Comparison of ENCODE assay signal across 8 cellular contexts in genomic region chr15:22979699-22980188, GRCh38. TPM values are rescaled to one million over a fixed set of nuclear protein-coding genes. Genes with fewer than 3 reads are reported as not detected.
DNase-seq lines count a peak whose midpoint lies in the region; ATAC-seq and TF ChIP-seq lines count a peak whose summit lies in the region.

No MANE protein-coding gene starts in this region.

- H3K4me1 ChIP-seq in HEK293 (ENCODE audit: control insufficient read depth, insufficient read depth, low read length) (no peaks in the 10 kb centered on the region), RWPE2 (ENCODE audit: insufficient read depth, poor library complexity, severe bottlenecking) (no peaks in the 10 kb centered on the region), thymus (ENCODE audit: control insufficient read depth, insufficient read depth, low read length) (peaks cover 2% of the 10 kb centered on the region)

- intact Hi-C loops in lower leg skin (cut with DNase I; ENCODE audit: low total_unique reads): no loop called here

- H3K27me3 ChIP-seq in RWPE2 (ENCODE audit: insufficient read depth, poor library complexity, severe bottlenecking) (no peaks in the 10 kb centered on the region), thymus (ENCODE audit: control insufficient read depth, insufficient read depth) (peaks cover 29% of the 10 kb centered on the region)

- H3K27ac ChIP-seq in HEK293 (ENCODE audit: extremely low read depth, low read depth, low read length) (peak overlapping the region; percentile 17; the same call in 1 of the 2 replicates), RWPE2 (ENCODE audit: poor library complexity, severe bottlenecking) (peak overlapping the region; percentile 71), thymus (ENCODE audit: low read depth) (peak overlapping the region; percentile 18)

- no peaks in the 10 kb centered on the region for H3K36me3 ChIP-seq in HEK293 (ENCODE audit: control insufficient read depth in 2 of 2, insufficient read depth in 1 of 2, low read length in 2 of 2)
- no peaks in the 10 kb centered on the region for H3K36me3 ChIP-seq in RWPE2 (ENCODE audit: low read depth)
- no peaks in the 10 kb centered on the region for H3K36me3 ChIP-seq in thymus (ENCODE audit: control insufficient read depth, insufficient read depth)

- WGBS in lower leg skin, 2 donors: 0 to 1% methylated on average over 17 of the region's 49 CpGs
- WGBS in thymus: 1% methylated on average over 49 of the region's 49 CpGs

- H3K4me3 ChIP-seq in GM12864 (ENCODE audit: low read depth, low read length) (peak overlapping the region; percentile 79), HEK293 (ENCODE audit: low read depth, low read length) (peak overlapping the region; percentile 82), RWPE2 (ENCODE audit: severe bottlenecking) (peak overlapping the region; percentile 86), lower leg skin (ENCODE audit: low read depth, poor library complexity, severe bottlenecking) (peak overlapping the region; percentile 95), thymus (ENCODE audit: low read length) (peak overlapping the region; percentile 47)

- H3K9me3 ChIP-seq in HEK293 (ENCODE audit: control insufficient read depth, insufficient read depth, low read depth, low read length) (no peaks in the 10 kb centered on the region), RWPE2 (ENCODE audit: severe bottlenecking) (no peaks in the 10 kb centered on the region), thymus (ENCODE audit: control insufficient read depth) (no peaks in the 10 kb centered on the region)

- TF ChIP-seq POLR2A in lower leg skin (IDR thresholded peaks at IDR 0.05): no peak

- POLR2A ChIA-PET in HEK293 (lab: Yijun Ruan, JAX): interaction anchor here (1.6 kb wide), 1 partner anchor 60 kb away, joined by 5 read pairs; the partner anchor contains the start of gene TUBGCP5

- ATAC-seq in RWPE2 (ENCODE audit: low read depth): 0 out of 3 replicates have a peak, but pooled peaks have one; percentile 4
- no peak for ATAC-seq in HG03469 (IDR thresholded peaks at IDR 0.05; ENCODE audit: unreplicated experiment)
- no peak for ATAC-seq in HG03520 (IDR thresholded peaks at IDR 0.05; ENCODE audit: unreplicated experiment)

- TF ChIP-seq CTCF in GM12864 (IDR thresholded peaks at IDR 0.05; ENCODE audit: low read depth, low read length, missing control alignments) (no peak), HEK293 (tag by site-specific recombination; IDR thresholded peaks at IDR 0.05) (no peak), RWPE2 (IDR thresholded peaks at IDR 0.05; ENCODE audit: poor library complexity, severe bottlenecking) (no peak), lower leg skin (IDR thresholded peaks at IDR 0.05) (no peak)

- CTCF ChIA-PET in HEK293 (lab: Yijun Ruan, JAX): interaction anchor here (0.5 to 0.9 kb wide), 2 partner anchors 56 to 256 kb away, joined by 4 to 5 read pairs; no protein-coding TSS in a partner anchor

- DNase-seq in GM12864 (ENCODE audit: low read depth) (no peak), RWPE2 (ENCODE audit: low spot score) (peak; percentile 64), dedifferentiated amniotic fluid mesenchymal stem cell (ENCODE audit: extremely low spot score) (peak; percentile 45), lower leg skin (ENCODE audit: low spot score in 2 of 2) (no peak)

TF ChIP-seq in HEK293, 187 proteins besides CTCF, POLR2A, EP300 and RAD21:
- TF ChIP-seq ZFHX2 (tag by site-specific recombination; conservative IDR thresholded peaks at IDR 0.05) (peak; percentile 75), ZNF221 (tag by site-specific recombination; IDR thresholded peaks at IDR 0.05; ENCODE audit: borderline replicate concordance) (no peak), ZNF114 (tag by site-specific recombination; IDR thresholded peaks at IDR 0.05) (no peak), ZNF184 (tag by site-specific recombination; IDR thresholded peaks at IDR 0.05) (no peak), ZBTB26 (tag by site-specific recombination; optimal IDR thresholded peaks at IDR 0.05) (peak; percentile 65), EGR2 (tag by site-specific recombination; IDR thresholded peaks at IDR 0.05; ENCODE audit: low read depth) (peak; percentile 71)

RNA-seq across cellular contexts. Expression of gene CYFIP1, which starts 0.4 kb away (rescaled TPM):
- total RNA-seq in lower leg skin: 100 to 1,000 TPM in 1 of 4 donors, 10 to 100 TPM in 3; 81.0 to 108 (median 94.6) TPM
- 23.3 TPM for polyA plus RNA-seq in thymus

RNA-seq across cellular contexts. Expression of gene TUBGCP5, which starts 59.6 kb away (rescaled TPM):
- 10 to 100 TPM; 11.0 to 21.8 (median 13.6) TPM for total RNA-seq in lower leg skin
- 9.3 TPM for polyA plus RNA-seq in thymus

Comparison
In these comparisons a context has a peak if more than half of its experiments do, and no peak if none do; other contexts are left out.
1. DNase-seq: peak in RWPE2 (single experiment) and dedifferentiated amniotic fluid mesenchymal stem cell (single experiment); none in GM12864 (single experiment) and lower leg skin (0 of 2).
2. H3K27ac ChIP-seq: peak in every context shown above with its lines; median percentile 71 in RWPE2; 18 in thymus; 17 in HEK293.
3. Peak in every context shown above with its lines, with median percentiles within 50 percentile points of each other: H3K4me3 ChIP-seq.